26 cellular contexts compared by ENCODE assay signal in genomic region chr18:57432118-57432517, GRCh38. TPM values are rescaled to one million over a fixed set of nuclear protein-coding genes. Genes with fewer than 3 reads are reported as not detected.
"Had no signal": no experiment of that assay in that cellular context is flagged by ENCODE, and none has a peak within 500 bp of the region (broad histone marks: within the 10 kb centered on the region; RNA-seq: fewer than 3 reads in every experiment).

No MANE protein-coding gene starts in this region.

- H3K27ac Mint-ChIP-seq: effector memory CD8-positive, alpha-beta T cell; immature natural killer cell; memory B cell; natural killer cell treated with Interleukin-12 subunit alpha and Interleukin-12 subunit beta and Interleukin-15 and Interleukin-18, amount 100 ng/mL, for 72 hours; neural progenitor cell; stimulated activated naive CD8-positive, alpha-beta T cell treated with anti-CD3 and anti-CD28 coated beads, Interleukin-15, amount 100 ng/mL, for 72 hours had no signal

- H3K36me3 Mint-ChIP-seq: neural progenitor cell had no signal

- DNase-seq: dermis blood vessel endothelial cell; effector memory CD8-positive, alpha-beta T cell; esophagus squamous epithelium; foreskin melanocyte; hypothalamus; immature natural killer cell; naive B cell; psoas muscle; stimulated activated CD4-positive, alpha-beta T cell treated with anti-CD3 and anti-CD28 coated beads, Interleukin-15, amount 100 ng/mL, for 24 hours; stimulated activated CD4-positive, alpha-beta T cell treated with anti-CD3 and anti-CD28 coated beads, Interleukin-2, amount 100 ng/mL, for 48 hours; stimulated activated naive CD4-positive, alpha-beta T cell; stimulated activated naive CD8-positive, alpha-beta T cell treated with anti-CD3 and anti-CD28 coated beads, Interleukin-15, amount 100 ng/mL, for 72 hours; thyroid gland; trophoblast cell had no signal

- H3K36me3 ChIP-seq: esophagus squamous epithelium, neural progenitor cell, suprapubic skin, thyroid gland, vagina had no signal

- H3K9me3 ChIP-seq: psoas muscle, suprapubic skin, thyroid gland, vagina had no signal

- H3K4me3 Mint-ChIP-seq: effector memory CD8-positive, alpha-beta T cell; immature natural killer cell; memory B cell; natural killer cell treated with Interleukin-12 subunit alpha and Interleukin-12 subunit beta and Interleukin-15 and Interleukin-18, amount 100 ng/mL, for 72 hours; stimulated activated naive CD8-positive, alpha-beta T cell treated with anti-CD3 and anti-CD28 coated beads, Interleukin-15, amount 100 ng/mL, for 72 hours had no signal

- FAIRE-seq: endometrium, keratinocyte had no signal

- H3K4me3 ChIP-seq: coronary artery, esophagus squamous epithelium, lung, neural progenitor cell, psoas muscle, skin epidermis, suprapubic skin, thyroid gland, vagina had no signal

- ATAC-seq: effector memory CD8-positive, alpha-beta T cell; left lobe of liver; natural killer cell treated with Interleukin-12 subunit alpha and Interleukin-12 subunit beta and Interleukin-15 and Interleukin-18, amount 100 ng/mL, for 72 hours; psoas muscle; stimulated activated naive CD8-positive, alpha-beta T cell treated with anti-CD3 and anti-CD28 coated beads, Interleukin-15, amount 100 ng/mL, for 72 hours had no signal

- H3K9me3 Mint-ChIP-seq: effector memory CD8-positive, alpha-beta T cell; neural progenitor cell had no signal

- H3K27ac ChIP-seq: coronary artery, esophagus squamous epithelium, neural progenitor cell, psoas muscle, skin epidermis, suprapubic skin, thyroid gland, vagina had no signal

- H2AFZ ChIP-seq: neural progenitor cell had no signal

- H3K9ac ChIP-seq: neural progenitor cell had no signal

RNA-seq across cellular contexts. Expression of gene ONECUT2, which starts 3.1 kb away (rescaled TPM):
- total RNA-seq: mononuclear cell, vagina had no signal
- polyA plus RNA-seq: immature natural killer cell had no signal
